In the genomic region with DNA sequence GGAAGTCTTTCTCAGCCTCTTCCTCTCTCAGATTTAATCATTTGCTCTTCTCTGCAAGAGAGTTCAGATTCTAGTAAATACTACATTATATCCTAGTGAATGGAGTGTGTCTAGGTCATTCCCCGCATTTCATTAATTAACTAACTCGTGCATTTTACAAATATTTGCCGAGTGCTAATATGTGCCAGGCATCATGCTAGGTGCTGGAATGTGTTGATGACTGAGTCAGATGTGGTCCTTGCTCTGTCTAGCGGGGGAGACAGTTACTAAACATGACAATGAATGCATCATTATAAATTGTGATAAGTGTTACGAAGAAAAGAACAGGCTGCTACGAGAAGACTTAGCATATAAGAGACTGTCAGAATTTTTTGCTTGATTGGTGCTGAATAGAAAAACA, we compare ENCODE assay signal across 22 cellular contexts. TPM values are rescaled to one million over a fixed set of nuclear protein-coding genes. Genes with fewer than 3 reads are reported as not detected.
A peak's percentile ranks its signal among the peaks of the same experiment; 100 is the strongest.
DNase-seq lines count a peak whose midpoint lies in the region; ATAC-seq, FAIRE-seq and TF ChIP-seq lines count a peak whose summit lies in the region.
"Had no signal": no experiment of that assay in that cellular context is flagged by ENCODE, and none has a peak within 500 bp of the region (broad histone marks: within the 10 kb centered on the region; RNA-seq: fewer than 3 reads in every experiment).

No MANE protein-coding gene starts in this region.

- peaks cover 8% of the 10 kb centered on the region for H3K4me1 Mint-ChIP-seq in stimulated activated memory B cell treated with anti-CD40 and anti-IgM and Interleukin-4, amounts not matched to agents 10 μg/mL and 1 μg/mL and 100 μg/mL, for 72 hours
- H3K4me1 Mint-ChIP-seq: CD4-positive, alpha-beta memory T cell had no signal

- H3K4me3 ChIP-seq in neuron (ENCODE audit: low read length): no peak overlapping the region
- no peak overlapping the region for H3K4me3 ChIP-seq in retinal pigment epithelial cell (ENCODE audit: low read length)
- no peak overlapping the region for H3K4me3 ChIP-seq in BE2C (ENCODE audit: low read depth, low read length)
- H3K4me3 ChIP-seq: A549, GM12878, GM23338 had no signal

- no peak overlapping the region for H3K4me3 Mint-ChIP-seq in stimulated activated memory B cell treated with anti-CD40 and anti-IgM and Interleukin-4, amounts not matched to agents 10 μg/mL and 1 μg/mL and 100 μg/mL, for 72 hours
- H3K4me3 Mint-ChIP-seq: GM23338, H9 had no signal

- H3K9me3 Mint-ChIP-seq in stimulated activated memory B cell treated with anti-CD40 and anti-IgM and Interleukin-4, amounts not matched to agents 10 μg/mL and 1 μg/mL and 100 μg/mL, for 72 hours: no peaks in the 10 kb centered on the region
- H3K9me3 Mint-ChIP-seq: GM23338, H9 had no signal

- H2AFZ ChIP-seq in neuron (ENCODE audit: low read depth, low read length): peak overlapping the region; percentile 0

- peak; percentile 91 for FAIRE-seq in HTR-8/SVneo (lab: Jason Lieb, UNC)
- FAIRE-seq: A549, G401.6, GM12878 had no signal

- H3K27me3 ChIP-seq in neuron (ENCODE audit: insufficient read depth, low read length) (peaks cover 4% of the 10 kb centered on the region), BE2C (no peaks in the 10 kb centered on the region)

- H3K27ac Mint-ChIP-seq in stimulated activated memory B cell treated with anti-CD40 and anti-IgM and Interleukin-4, amounts not matched to agents 10 μg/mL and 1 μg/mL and 100 μg/mL, for 72 hours: no peak overlapping the region
- H3K27ac Mint-ChIP-seq: GM23338, H9 had no signal

- H3K9me3 ChIP-seq in neuron (ENCODE audit: low read length) (no peaks in the 10 kb centered on the region), BE2C (no peaks in the 10 kb centered on the region)
- H3K9me3 ChIP-seq: A549 had no signal

- H3K27me3 Mint-ChIP-seq in stimulated activated memory B cell treated with anti-CD40 and anti-IgM and Interleukin-4, amounts not matched to agents 10 μg/mL and 1 μg/mL and 100 μg/mL, for 72 hours: no peaks in the 10 kb centered on the region

- no peak for DNase-seq in HTR-8/SVneo (ENCODE audit: insufficient read length, low spot score)
- DNase-seq in cerebellar cortex (ENCODE audit: low spot score): peak; percentile 47
- DNase-seq in retinal pigment epithelial cell (ENCODE audit: low read depth): peak; percentile 56
- no peak for DNase-seq in sciatic nerve (ENCODE audit: low spot score)
- no peak for DNase-seq in BE2C
- no peak for DNase-seq in GM10266 (ENCODE audit: extremely low spot score)
- DNase-seq: 8988T; ACHN; AML-193; Calu3; CD4-positive, alpha-beta memory T cell; COR-L47; DMS53; DMS79 treated with DMSO at 0.1 percent for 48 hours; H9 had no signal

- H3K36me3 Mint-ChIP-seq in stimulated activated memory B cell treated with anti-CD40 and anti-IgM and Interleukin-4, amounts not matched to agents 10 μg/mL and 1 μg/mL and 100 μg/mL, for 72 hours: no peaks in the 10 kb centered on the region
- H3K36me3 Mint-ChIP-seq: CD4-positive, alpha-beta memory T cell had no signal

- intact Hi-C loops in sciatic nerve (cut with DNase I): no loop called here

- ATAC-seq in sciatic nerve: no peak
- no peak for ATAC-seq in stimulated activated memory B cell treated with anti-CD40 and anti-IgM and Interleukin-4, amounts not matched to agents 10 μg/mL and 1 μg/mL and 100 μg/mL, for 72 hours
- ATAC-seq: A549, GM12878, GM23338, HCT116 had no signal

- TF ChIP-seq CTCF in retinal pigment epithelial cell (conservative IDR thresholded peaks at IDR 0.05; ENCODE audit: low read depth, low read length) (no peak), BE2C (IDR thresholded peaks at IDR 0.05; ENCODE audit: low read depth, low read length) (no peak), GM10266 (IDR thresholded peaks at IDR 0.05; ENCODE audit: control insufficient read depth, insufficient read depth, low read depth, missing control alignments) (no peak)

- H3K36me3 ChIP-seq in neuron (ENCODE audit: insufficient read depth, low read length) (no peaks in the 10 kb centered on the region), BE2C (no peaks in the 10 kb centered on the region)

- H3K4me1 ChIP-seq in neuron (ENCODE audit: insufficient read depth, low read length) (peaks cover 12% of the 10 kb centered on the region), BE2C (no peaks in the 10 kb centered on the region)
- H3K4me1 ChIP-seq: A549 had no signal

RNA-seq across cellular contexts. Expression of a gene that starts 48.6 kb away (rescaled TPM):
- total RNA-seq in sciatic nerve: 131 TPM
- polyA plus RNA-seq in BE2C (2012; ENCODE audit: insufficient read depth, insufficient read length, low read depth): 107 TPM

Comparison
In these comparisons a context has a peak if more than half of its experiments do, and no peak if none do; other contexts are left out.
1. DNase-seq: peak in cerebellar cortex (single experiment) and retinal pigment epithelial cell (single experiment); none in HTR-8/SVneo (single experiment), sciatic nerve (single experiment), BE2C (single experiment) and GM10266 (single experiment).